In the genomic region with DNA sequence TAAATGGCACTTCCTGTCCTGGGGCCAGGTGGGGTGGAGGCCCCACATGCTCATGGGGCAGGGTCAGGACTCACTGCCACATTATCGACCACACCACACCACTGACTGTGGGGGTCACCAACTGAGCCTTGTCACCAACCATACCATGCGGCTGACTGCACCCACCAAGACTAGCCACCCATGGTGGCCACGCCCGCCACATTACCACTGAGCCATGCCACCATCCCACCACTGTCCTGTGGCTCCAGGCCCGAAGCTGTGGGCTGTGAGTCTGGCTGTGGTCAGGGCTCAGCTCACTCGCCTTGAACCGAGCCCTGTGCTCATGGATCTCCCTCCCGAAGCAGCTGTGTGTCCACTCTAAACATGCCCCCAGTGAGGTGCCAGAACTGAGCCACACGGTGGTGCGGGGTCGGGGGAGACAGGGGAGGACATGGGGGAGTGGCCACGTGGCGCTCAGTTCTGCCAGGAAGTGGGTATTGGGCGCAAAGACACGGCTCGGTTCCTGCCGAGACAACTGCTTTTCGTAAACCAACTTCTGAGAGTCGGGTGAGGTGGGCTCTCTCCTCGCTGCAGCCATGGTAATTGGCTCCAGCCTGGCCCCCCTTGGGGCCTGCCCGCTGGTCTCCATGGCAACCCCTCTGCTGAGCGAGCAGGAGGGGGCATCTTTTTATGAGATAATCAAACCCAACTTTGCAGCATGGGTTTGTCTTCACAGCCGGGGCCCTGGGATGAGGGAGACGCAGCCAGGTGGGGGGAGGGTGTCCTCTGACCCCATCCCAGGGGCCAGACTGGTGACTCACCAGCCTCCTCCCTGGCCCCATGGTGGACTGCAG, we compare ENCODE assay signal across 9 cellular contexts. TPM values are rescaled to one million over a fixed set of nuclear protein-coding genes. Genes with fewer than 3 reads are reported as not detected.
DNase-seq lines count a peak whose midpoint lies in the region; ATAC-seq, FAIRE-seq and TF ChIP-seq lines count a peak whose summit lies in the region.
"Had no signal": no experiment of that assay in that cellular context is flagged by ENCODE, and none has a peak within 500 bp of the region (broad histone marks: within the 10 kb centered on the region; RNA-seq: fewer than 3 reads in every experiment).

No MANE protein-coding gene starts in this region.

- H3K27ac ChIP-seq in K562 (ENCODE audit: extremely low read depth, low read depth, low read length): no peak overlapping the region

- no peak for ATAC-seq in K562
- ATAC-seq in GM21515 (IDR thresholded peaks at IDR 0.05; ENCODE audit: unreplicated experiment): no peak

- peaks cover 13 to 20% (median 18%) of the 10 kb centered on the region in 3 donors for H3K4me1 Mint-ChIP-seq in IgD-negative memory B cell

- no peak overlapping the region for H3K4me2 ChIP-seq in K562 (ENCODE audit: insufficient read depth, low read length)

- no TSS peak for BruUV-seq in K562 (replicated peaks; lab: Mats Ljungman, UMichigan)

- no peak overlapping the region for H2AFZ ChIP-seq in K562 (ENCODE audit: low read depth, low read length)

- no peak for TF ChIP-seq POLR2A in K562 (conservative IDR thresholded peaks at IDR 0.05)

- peaks cover 7% of the 10 kb centered on the region for H3K9me1 ChIP-seq in K562 (ENCODE audit: control insufficient read depth, insufficient read depth, low read length)

- H3K4me1 ChIP-seq in K562 (replicated peaks in 1 of 2; ENCODE audit: control insufficient read depth in 2 of 2, insufficient read depth in 2 of 2, low read length in 2 of 2): peaks cover 16 to 86% of the 10 kb centered on the region in 2 experiments; a peak in 3 of 5 replicates

- peak overlapping the region in 1 of 2 experiments; percentile 58; a peak in 2 of 4 replicates for H3K9ac ChIP-seq in K562 (ENCODE audit: insufficient read depth in 1 of 2, low read depth in 2 of 2, low read length in 2 of 2)

- no peaks in the 10 kb centered on the region for H3K36me3 Mint-ChIP-seq in IgD-negative memory B cell

- TF ChIP-seq EP300 in K562 (IDR thresholded peaks at IDR 0.05; ENCODE audit: low read length): no peak

- WGBS in K562 (ENCODE audit: insufficient coverage, low coverage, missing lambda C conversion rate): 14% methylated on average over 24 of the region's 24 CpGs

- no peak for TF ChIP-seq RAD21 in K562 (CRISPR knock-in tag; conservative IDR thresholded peaks at IDR 0.05 in 1 of 2, IDR thresholded peaks at IDR 0.05 in 1 of 2)

- peak; percentile 22 for DNase-seq in activated CD4-positive, alpha-beta T cell treated with anti-CD3 and anti-CD28 coated beads for 1 hour
- DNase-seq in K562 (ENCODE audit: extremely low read depth in 1 of 4, low spot score in 3 of 4): peak in 3 of 4 experiments; percentile 64 to 80 (median 79)
- DNase-seq in stimulated activated CD8-positive, alpha-beta memory T cell treated with anti-CD3 and anti-CD28 coated beads, Interleukin-12 subunit alpha, Interleukin-12 subunit beta, amount 100 ng/mL, for 1 hour (ENCODE audit: low read depth): peak; percentile 33
- DNase-seq in HPDE6-E6E7 (ENCODE audit: extremely low spot score): no peak
- DNase-seq in 8988T: no peak
- no peak for DNase-seq in DMS79 (lab: John Stamatoyannopoulos, UW)
- DNase-seq: stomach had no signal

- H4K20me1 ChIP-seq in K562 (replicated peaks; ENCODE audit: control insufficient read depth, insufficient read depth, low read length): peaks cover 54% of the 10 kb centered on the region

- peaks cover 35 to 92% of the 10 kb centered on the region in 2 experiments; a peak in 4 of 5 replicates for H3K27me3 ChIP-seq in K562 (ENCODE audit: control insufficient read depth in 2 of 2, insufficient read depth in 2 of 2, low read length in 2 of 2)
- H3K27me3 ChIP-seq: stomach had no signal

- no peak for FAIRE-seq in K562 (lab: Jason Lieb, UNC)

- peaks cover 0 to 2% (median 0%) of the 10 kb centered on the region in 3 donors for H3K9me3 Mint-ChIP-seq in IgD-negative memory B cell

- no peaks in the 10 kb centered on the region for H3K79me2 ChIP-seq in K562 (ENCODE audit: control insufficient read depth, insufficient read depth, low read length)

- H3K36me3 ChIP-seq in K562 (ENCODE audit: control insufficient read depth, insufficient read depth, low read length): no peaks in the 10 kb centered on the region
- H3K36me3 ChIP-seq: stomach had no signal

- peak overlapping the region in 2 of 3 donors; percentile 14 to 86 for H3K27ac Mint-ChIP-seq in IgD-negative memory B cell

- H3K4me3 Mint-ChIP-seq in IgD-negative memory B cell: peak overlapping the region in 3 of 4 donors; percentile 50 to 92 (median 80)

- in situ Hi-C loops in K562 (cut with MboI): no loop called here

- no peaks in the 10 kb centered on the region for H3K9me3 ChIP-seq in K562 (replicated peaks; ENCODE audit: control insufficient read depth, insufficient read depth, low read depth, low read length)
- H3K9me3 ChIP-seq: stomach had no signal

- no peak for TF ChIP-seq CTCF in K562 (IDR thresholded peaks at IDR 0.05 in 2 of 3, conservative IDR thresholded peaks at IDR 0.05 in 1 of 3; ENCODE audit: insufficient read depth in 2 of 3, low read depth in 1 of 3, low read length in 3 of 3)

- intact Hi-C loops in K562 (cut with micrococcal nuclease): loop anchor here (2.0 kb wide), 1 partner anchor 20 kb away; no protein-coding TSS in a partner anchor

- H3K27me3 Mint-ChIP-seq in IgD-negative memory B cell: peaks cover 5% of the 10 kb centered on the region

- POLR2A ChIA-PET in K562 (lab: Yijun Ruan, JAX): interaction anchor here (1.1 to 3.8 kb wide), 4 partner anchors 8 to 16 kb away, joined by 8 to 22 read pairs (median 8); no protein-coding TSS in a partner anchor

- CTCF ChIA-PET in K562 (lab: Yijun Ruan, JAX; ENCODE audit: low intra/inter-chr PET ratio): interaction anchor here (0.6 kb wide), 1 partner anchor 103 kb away, joined by 5 read pairs; no protein-coding TSS in a partner anchor

- H3K4me3 ChIP-seq in K562: no peak overlapping the region
- H3K4me3 ChIP-seq: stomach had no signal

TF ChIP-seq in K562, 482 proteins besides CTCF, POLR2A, EP300 and RAD21 (continues in another document):
- TF ChIP-seq CREB3L1 (IDR thresholded peaks at IDR 0.05; ENCODE audit: borderline replicate concordance, low read depth) (no peak), ATF3 (IDR thresholded peaks at IDR 0.05) (peak; percentile 39), ATF3 (CRISPR knock-in tag; conservative IDR thresholded peaks at IDR 0.05) (no peak), JUNB (CRISPR knock-in tag; conservative IDR thresholded peaks at IDR 0.05) (0 out of 2 replicates have a peak, but pooled peaks have one; percentile 2), TAF9B (IDR thresholded peaks at IDR 0.05; ENCODE audit: partially characterized antibody) (no peak)

RNA-seq across cellular contexts. Expression of gene RTN4R, which starts 23.2 kb away (rescaled TPM):
- polyA plus RNA-seq in IgD-negative memory B cell (not detected), K562 (2011; rRNA removed) (1.3 and 4.4 TPM in 2 replicates), K562 (2014; fragmentation: Illumina TruSeq; extraction: Trizol) (0.46 TPM in 1 of 2 replicates, not detected in the other), K562 (2014; fragmentation: Nextera tagmentation; extraction: Ambion mirVana) (under 1 TPM in 1 of 2 experiments, not detected in 1; 0.04 TPM), K562 (2014; rRNA removed) (1.2 and 2.3 TPM in 2 replicates)
- 0.62 and 4.8 TPM in 2 replicates for total RNA-seq in K562 (2011; cell fraction: chromatin; rRNA removed; ENCODE audit: low replicate concordance)
- total RNA-seq in K562 (2011; cell fraction: nucleolus; rRNA removed): 7.4 and 9.8 TPM in 2 replicates
- total RNA-seq in K562 (2011; cell fraction: nucleoplasm; rRNA removed): 3.2 and 3.7 TPM in 2 replicates
- total RNA-seq in K562 (2014; rRNA removed) (1.5 and 2.3 TPM in 2 replicates), K562 (2014; rRNA removed; fragmentation: Illumina TruSeq; extraction: Trizol) (not detected in 2 replicates), K562 (2015; rRNA removed; fragmentation: Illumina TruSeq; extraction: Trizol) (0.41 and 0.43 TPM in 2 replicates), K562 (2021) (2.8 and 3.0 TPM in 2 replicates)
- 5.9 and 9.9 TPM in 2 replicates for polyA plus RNA-seq in K562 (2011; cell fraction: cytosol; rRNA removed)
- 2.9 and 3.5 TPM in 2 replicates for polyA plus RNA-seq in K562 (2011; cell fraction: nucleus; rRNA removed)
- polyA plus RNA-seq in K562 (2012): 2.9 and 4.6 TPM in 2 replicates
- 1.0 and 1.5 TPM in 2 replicates for polyA minus RNA-seq in K562 (2011; rRNA and poly(A)+ RNA removed)
- 5.1 and 13.6 TPM in 2 replicates for polyA minus RNA-seq in K562 (2011; cell fraction: cytosol; rRNA and poly(A)+ RNA removed)
- polyA minus RNA-seq in K562 (2011; cell fraction: nucleus; rRNA and poly(A)+ RNA removed): 0.40 and 1.3 TPM in 2 replicates

Comparison
In these comparisons a context has a peak if more than half of its experiments do, and no peak if none do; other contexts are left out.
1. DNase-seq: peak in activated CD4-positive, alpha-beta T cell treated with anti-CD3 and anti-CD28 coated beads for 1 hour (single experiment), K562 (3 of 4) and stimulated activated CD8-positive, alpha-beta memory T cell treated with anti-CD3 and anti-CD28 coated beads, Interleukin-12 subunit alpha, Interleukin-12 subunit beta, amount 100 ng/mL, for 1 hour (single experiment); none in HPDE6-E6E7 (single experiment), 8988T (single experiment) and DMS79 (single experiment).